Comparison of ENCODE assay signal across 13 cellular contexts in the genomic region with DNA sequence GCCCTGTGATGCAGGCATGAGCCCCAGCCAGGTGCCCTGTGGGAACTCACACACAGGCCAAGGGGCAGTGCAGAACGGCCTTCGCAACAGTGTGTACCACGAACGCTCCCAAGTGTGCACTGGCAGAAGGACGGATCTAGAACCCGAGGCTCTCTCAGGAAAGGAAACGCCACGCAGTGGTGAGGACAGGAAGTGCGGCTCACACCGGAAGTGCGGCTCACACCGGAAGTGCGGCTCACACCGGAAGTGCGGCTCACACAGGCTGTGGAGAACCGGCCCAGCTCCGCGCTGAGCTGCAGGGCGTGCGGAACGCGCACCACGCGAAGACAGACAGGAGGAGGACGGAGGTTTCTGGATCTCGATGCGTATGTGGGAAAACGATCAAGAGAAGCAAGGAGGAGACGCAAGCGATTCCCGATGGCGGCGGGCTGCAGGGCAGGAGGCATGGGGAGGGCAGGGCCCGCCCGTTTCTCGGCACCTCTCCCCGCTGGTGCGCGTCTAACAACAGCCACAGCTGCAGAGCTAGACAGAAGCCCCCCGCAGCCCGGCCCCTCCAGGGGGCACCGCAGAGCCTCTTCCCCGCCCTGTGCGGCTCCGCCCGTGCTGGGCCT. TPM values are rescaled to one million over a fixed set of nuclear protein-coding genes. Genes with fewer than 3 reads are reported as not detected.
DNase-seq lines count a peak whose midpoint lies in the region; ATAC-seq and TF ChIP-seq lines count a peak whose summit lies in the region.
"Had no signal": no experiment of that assay in that cellular context is flagged by ENCODE, and none has a peak within 500 bp of the region (broad histone marks: within the 10 kb centered on the region; RNA-seq: fewer than 3 reads in every experiment).

No MANE protein-coding gene starts in this region.

- peak; percentile 43 for DNase-seq in DMS53 (lab: John Stamatoyannopoulos, UW)
- DNase-seq in DMS53 treated with DMSO at 0.1 percent for 48 hours (lab: John Stamatoyannopoulos, UW; ENCODE audit: unreplicated experiment): no peak
- DNase-seq in WTC11 (ENCODE audit: low spot score): peak; percentile 41
- DNase-seq in nephron progenitor cell: no peak
- no peak for DNase-seq in midbrain (lab: John Stamatoyannopoulos, UW)
- DNase-seq in UCSD-AML1 (lab: John Stamatoyannopoulos, UW; ENCODE audit: unreplicated experiment): no peak
- no peak for DNase-seq in SHP77 (lab: John Stamatoyannopoulos, UW)
- DNase-seq: anterior cingulate cortex, NCI-H345 had no signal

- peak; percentile 36; the same call in 1 of the 2 replicates for ATAC-seq in WTC11

- H3K4me3 Mint-ChIP-seq in WTC11 (no peak overlapping the region), nephron progenitor cell (no peak overlapping the region)

- CTCF ChIA-PET in WTC11 (lab: Charles Lee): interaction anchor here (0.5 to 11.8 kb wide), 7 partner anchors 11 to 113 kb away, joined by 3 to 312 read pairs (median 3); partner anchors contain the start of gene PRKCZ

- POLR2A ChIA-PET in WTC11 (lab: Charles Lee): interaction anchor here (0.8 kb wide), 1 partner anchor 90 kb away, joined by 3 read pairs; no protein-coding TSS in a partner anchor

- TF ChIP-seq CTCF in GM12874 (IDR thresholded peaks at IDR 0.05; ENCODE audit: insufficient read depth, low read depth, low read length) (peak; percentile 29; the same call in 1 of the 2 replicates), WTC11 (IDR thresholded peaks at IDR 0.05) (peak; percentile 28; the same call in 1 of the 2 replicates), nephron progenitor cell (IDR thresholded peaks at IDR 0.05) (peak; percentile 26)

- H3K9me3 Mint-ChIP-seq in WTC11 (peaks cover 17% of the 10 kb centered on the region), nephron progenitor cell (peaks cover 14% of the 10 kb centered on the region)

- H3K27ac Mint-ChIP-seq in WTC11 (peak overlapping the region; percentile 92; the same call in 1 of the 2 replicates), nephron progenitor cell (peak overlapping the region; percentile 39)

- no peaks in the 10 kb centered on the region; the same call in 1 of the 2 replicates for H3K27me3 Mint-ChIP-seq in WTC11 (ENCODE audit: low read depth)
- peaks cover 26% of the 10 kb centered on the region for H3K27me3 Mint-ChIP-seq in nephron progenitor cell (ENCODE audit: low read depth, poor library complexity)

- H3K4me1 Mint-ChIP-seq in WTC11 (peaks cover 4% of the 10 kb centered on the region; the same call in 1 of the 2 replicates), nephron progenitor cell (peaks cover 33% of the 10 kb centered on the region)

- H3K36me3 Mint-ChIP-seq in WTC11 (no peaks in the 10 kb centered on the region), nephron progenitor cell (ENCODE audit: low read depth) (no peaks in the 10 kb centered on the region)

TF ChIP-seq in WTC11, 78 proteins besides CTCF, POLR2A, EP300 and RAD21:
- TF ChIP-seq GABPB1 (CRISPR knock-in tag; IDR thresholded peaks at IDR 0.05): no peak
- TF ChIP-seq SOX15 (CRISPR knock-in tag; IDR thresholded peaks at IDR 0.05): no peak
- TF ChIP-seq, protein P1, sequence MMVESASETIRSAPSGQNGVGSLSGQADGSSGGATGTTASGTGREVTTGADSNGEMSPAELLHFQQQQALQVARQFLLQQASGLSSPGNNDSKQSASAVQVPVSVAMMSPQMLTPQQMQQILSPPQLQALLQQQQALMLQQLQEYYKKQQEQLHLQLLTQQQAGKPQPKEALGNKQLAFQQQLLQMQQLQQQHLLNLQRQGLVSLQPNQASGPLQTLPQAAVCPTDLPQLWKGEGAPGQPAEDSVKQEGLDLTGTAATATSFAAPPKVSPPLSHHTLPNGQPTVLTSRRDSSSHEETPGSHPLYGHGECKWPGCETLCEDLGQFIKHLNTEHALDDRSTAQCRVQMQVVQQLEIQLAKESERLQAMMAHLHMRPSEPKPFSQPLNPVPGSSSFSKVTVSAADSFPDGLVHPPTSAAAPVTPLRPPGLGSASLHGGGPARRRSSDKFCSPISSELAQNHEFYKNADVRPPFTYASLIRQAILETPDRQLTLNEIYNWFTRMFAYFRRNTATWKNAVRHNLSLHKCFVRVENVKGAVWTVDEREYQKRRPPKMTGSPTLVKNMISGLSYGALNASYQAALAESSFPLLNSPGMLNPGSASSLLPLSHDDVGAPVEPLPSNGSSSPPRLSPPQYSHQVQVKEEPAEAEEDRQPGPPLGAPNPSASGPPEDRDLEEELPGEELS (CRISPR knock-in tag; IDR thresholded peaks at IDR 0.05): no peak
- TF ChIP-seq, protein P2, sequence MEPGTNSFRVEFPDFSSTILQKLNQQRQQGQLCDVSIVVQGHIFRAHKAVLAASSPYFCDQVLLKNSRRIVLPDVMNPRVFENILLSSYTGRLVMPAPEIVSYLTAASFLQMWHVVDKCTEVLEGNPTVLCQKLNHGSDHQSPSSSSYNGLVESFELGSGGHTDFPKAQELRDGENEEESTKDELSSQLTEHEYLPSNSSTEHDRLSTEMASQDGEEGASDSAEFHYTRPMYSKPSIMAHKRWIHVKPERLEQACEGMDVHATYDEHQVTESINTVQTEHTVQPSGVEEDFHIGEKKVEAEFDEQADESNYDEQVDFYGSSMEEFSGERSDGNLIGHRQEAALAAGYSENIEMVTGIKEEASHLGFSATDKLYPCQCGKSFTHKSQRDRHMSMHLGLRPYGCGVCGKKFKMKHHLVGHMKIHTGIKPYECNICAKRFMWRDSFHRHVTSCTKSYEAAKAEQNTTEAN (CRISPR knock-in tag; IDR thresholded peaks at IDR 0.05): no peak
- TF ChIP-seq, protein P3, sequence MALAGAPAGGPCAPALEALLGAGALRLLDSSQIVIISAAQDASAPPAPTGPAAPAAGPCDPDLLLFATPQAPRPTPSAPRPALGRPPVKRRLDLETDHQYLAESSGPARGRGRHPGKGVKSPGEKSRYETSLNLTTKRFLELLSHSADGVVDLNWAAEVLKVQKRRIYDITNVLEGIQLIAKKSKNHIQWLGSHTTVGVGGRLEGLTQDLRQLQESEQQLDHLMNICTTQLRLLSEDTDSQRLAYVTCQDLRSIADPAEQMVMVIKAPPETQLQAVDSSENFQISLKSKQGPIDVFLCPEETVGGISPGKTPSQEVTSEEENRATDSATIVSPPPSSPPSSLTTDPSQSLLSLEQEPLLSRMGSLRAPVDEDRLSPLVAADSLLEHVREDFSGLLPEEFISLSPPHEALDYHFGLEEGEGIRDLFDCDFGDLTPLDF (CRISPR knock-in tag; IDR thresholded peaks at IDR 0.05): no peak
- TF ChIP-seq ZNF317 (CRISPR knock-in tag; IDR thresholded peaks at IDR 0.05; ENCODE audit: borderline replicate concordance, low read depth): no peak
- TF ChIP-seq RELA (CRISPR knock-in tag; IDR thresholded peaks at IDR 0.05; ENCODE audit: borderline replicate concordance): 0 out of 2 replicates have a peak, but pooled peaks have one; percentile 26
- no peak for TF ChIP-seq FOXJ3 (CRISPR knock-in tag; IDR thresholded peaks at IDR 0.05; ENCODE audit: borderline replicate concordance)
- no peak for TF ChIP-seq FOXP1 (CRISPR knock-in tag; IDR thresholded peaks at IDR 0.05; ENCODE audit: borderline replicate concordance)
- no peak for TF ChIP-seq GRHL2 (CRISPR knock-in tag; IDR thresholded peaks at IDR 0.05; ENCODE audit: insufficient replicate concordance, severe bottlenecking)
- TF ChIP-seq, protein P4, sequence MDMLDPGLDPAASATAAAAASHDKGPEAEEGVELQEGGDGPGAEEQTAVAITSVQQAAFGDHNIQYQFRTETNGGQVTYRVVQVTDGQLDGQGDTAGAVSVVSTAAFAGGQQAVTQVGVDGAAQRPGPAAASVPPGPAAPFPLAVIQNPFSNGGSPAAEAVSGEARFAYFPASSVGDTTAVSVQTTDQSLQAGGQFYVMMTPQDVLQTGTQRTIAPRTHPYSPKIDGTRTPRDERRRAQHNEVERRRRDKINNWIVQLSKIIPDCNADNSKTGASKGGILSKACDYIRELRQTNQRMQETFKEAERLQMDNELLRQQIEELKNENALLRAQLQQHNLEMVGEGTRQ (CRISPR knock-in tag; IDR thresholded peaks at IDR 0.05): no peak
- peak; percentile 85 for TF ChIP-seq ETV6 (CRISPR knock-in tag; IDR thresholded peaks at IDR 0.05)
- TF ChIP-seq PREB (CRISPR knock-in tag; IDR thresholded peaks at IDR 0.05; ENCODE audit: borderline replicate concordance): no peak
- no peak for TF ChIP-seq ERG (CRISPR knock-in tag; IDR thresholded peaks at IDR 0.05)
- TF ChIP-seq, protein P5, sequence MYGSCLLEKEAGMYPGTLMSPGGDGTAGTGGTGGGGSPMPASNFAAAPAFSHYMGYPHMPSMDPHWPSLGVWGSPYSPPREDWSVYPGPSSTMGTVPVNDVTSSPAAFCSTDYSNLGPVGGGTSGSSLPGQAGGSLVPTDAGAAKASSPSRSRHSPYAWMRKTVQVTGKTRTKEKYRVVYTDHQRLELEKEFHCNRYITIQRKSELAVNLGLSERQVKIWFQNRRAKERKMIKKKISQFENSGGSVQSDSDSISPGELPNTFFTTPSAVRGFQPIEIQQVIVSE (CRISPR knock-in tag; IDR thresholded peaks at IDR 0.05; ENCODE audit: borderline replicate concordance): no peak

RNA-seq across cellular contexts. Expression of gene TMEM52, which starts 35.9 kb away (rescaled TPM):
- 15.0 to 21.9 TPM (median 20.0 TPM) in 3 replicates for total RNA-seq in WTC11 (2021)
- total RNA-seq: A172 had no signal

RNA-seq across cellular contexts. Expression of gene CALML6, which starts 39.9 kb away (rescaled TPM):
- total RNA-seq in WTC11 (2021): 0.87 to 2.1 TPM (median 1.9 TPM) in 3 replicates
- total RNA-seq: A172 had no signal

RNA-seq across cellular contexts. Expression of gene CFAP74, which starts 48.6 kb away (rescaled TPM):
- 0.34 to 0.39 TPM (median 0.35 TPM) in 3 replicates for total RNA-seq in WTC11 (2021)
- total RNA-seq: A172, renal cortical epithelial cell, SJCRH30 had no signal

Comparison
In these comparisons a context has a peak if more than half of its experiments do, and no peak if none do; other contexts are left out.
1. DNase-seq: peak in DMS53 (single experiment) and WTC11 (single experiment); none in DMS53 treated with DMSO at 0.1 percent for 48 hours (single experiment), nephron progenitor cell (single experiment), midbrain (single experiment), UCSD-AML1 (single experiment) and SHP77 (0 of 2).
2. Peak in every context shown above with its lines, with median percentiles within 50 percentile points of each other: CTCF ChIP-seq.